Comparison of ENCODE assay signal across 1 cellular context in genomic region chr15:78620839-78621421, GRCh38.
TF ChIP-seq lines count a peak whose summit lies in the region.

Gene CHRNA3 (minus strand): TSS chr15:78620996. CDS start chr15:78620794, 202 bp downstream.

TF ChIP-seq in H1, 55 proteins besides CTCF, POLR2A, EP300 and RAD21 (continued from another document):
- TF ChIP-seq KDM4A (IDR thresholded peaks at IDR 0.05; ENCODE audit: low read depth, low read length, severe bottlenecking) (peak; percentile 23), RNF2 (IDR thresholded peaks at IDR 0.05; ENCODE audit: borderline replicate concordance, low read depth, low read length, missing control alignments, poor library complexity, severe bottlenecking) (peak; percentile 38), SUZ12 (IDR thresholded peaks at IDR 0.05; ENCODE audit: low read length) (peak; percentile 50), SIN3A (conservative IDR thresholded peaks at IDR 0.05 in 1 of 2, IDR thresholded peaks at IDR 0.05 in 1 of 2; ENCODE audit: low read depth in 1 of 2, low read length in 2 of 2) (0 out of 4 replicates have a peak, but pooled peaks of 1 of the 2 experiments have one; percentile 12), PHF8 (conservative IDR thresholded peaks at IDR 0.05; ENCODE audit: low read depth, low read length) (peak; percentile 23; the same call in 1 of the 2 replicates)
